ENCODE assay signal across 17 cellular contexts in the genomic region with DNA sequence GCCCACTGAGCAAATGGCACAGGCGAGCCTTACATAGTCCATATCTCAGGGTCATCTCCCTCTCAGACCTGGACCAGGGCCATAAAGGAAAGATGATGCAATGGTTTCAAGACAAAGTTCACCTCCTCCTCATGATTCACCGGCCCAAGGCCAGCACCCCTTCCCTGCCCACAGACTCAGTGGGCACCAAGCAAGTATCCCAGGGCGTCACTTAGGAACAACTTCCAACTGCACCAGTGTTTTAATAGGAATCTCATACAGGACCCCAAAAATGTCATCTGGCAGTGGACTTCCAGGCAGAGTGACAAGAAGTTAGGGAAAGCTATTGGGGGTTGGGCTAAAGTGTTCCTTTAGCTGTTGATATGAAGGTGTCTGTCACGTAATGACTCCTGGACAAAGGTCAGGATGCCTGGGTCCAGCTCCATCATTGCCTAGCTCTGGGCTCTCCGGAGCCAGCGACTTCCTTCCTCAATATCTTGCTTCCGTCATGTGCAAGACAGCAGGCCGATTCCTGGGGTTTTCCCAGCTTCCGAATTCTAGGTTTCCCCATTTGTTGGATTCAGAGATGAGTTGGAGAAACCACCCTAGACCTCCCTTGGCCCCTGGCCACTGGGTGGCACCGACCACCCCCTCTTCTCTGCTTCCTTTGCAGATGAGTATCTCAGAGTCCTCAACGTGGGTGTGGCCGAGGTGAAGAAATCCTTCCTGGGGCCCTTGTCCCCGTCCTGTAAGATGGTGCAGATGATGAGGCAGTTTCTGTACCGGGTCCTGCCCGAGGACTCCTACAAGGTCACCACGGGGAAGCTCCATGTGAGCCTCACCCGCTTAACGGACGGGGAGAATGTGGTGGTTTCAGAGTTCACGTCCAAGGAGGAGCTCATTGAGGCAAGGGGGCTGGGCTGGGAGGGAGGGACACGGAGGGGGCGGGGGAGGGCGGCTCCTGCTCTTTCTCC. TPM values are rescaled to one million over a fixed set of nuclear protein-coding genes. Genes with fewer than 3 reads are reported as not detected.
DNase-seq lines count a peak whose midpoint lies in the region; ATAC-seq and TF ChIP-seq lines count a peak whose summit lies in the region.
"Had no signal": no experiment of that assay in that cellular context is flagged by ENCODE, and none has a peak within 500 bp of the region (broad histone marks: within the 10 kb centered on the region; RNA-seq: fewer than 3 reads in every experiment).

No MANE protein-coding gene starts in this region.

- H2BK12ac ChIP-seq in mesenchymal stem cell (ENCODE audit: low read length in 2 of 2), result no peak overlapping the region

- H4K91ac ChIP-seq in mesenchymal stem cell (ENCODE audit: low read length), result no peak overlapping the region

- H3K4me1 Mint-ChIP-seq in T-helper 2 cell treated with Interferon-gamma antibody and Interleukin-4, amounts not matched to agents 5 μg/mL and 100 μg/mL, for 36 hours (ENCODE audit: low read depth), result peaks cover 7% of the 10 kb centered on the region

- no peak for ATAC-seq in GM18519 (IDR thresholded peaks at IDR 0.05; ENCODE audit: low FRiP score, unreplicated experiment)
- ATAC-seq: activated CD8-positive, alpha-beta memory T cell treated with anti-CD3 and anti-CD28 coated beads, Interleukin-2, amount 10 ng/mL, durations not matched to agents 7 days and 5 days; CD8-positive, alpha-beta T cell had no signal

- H3K27me3 ChIP-seq in mammary epithelial cell (ENCODE audit: insufficient read depth, low read length), result no peaks in the 10 kb centered on the region
- peaks cover 6 to 55% of the 10 kb centered on the region in 2 experiments for H3K27me3 ChIP-seq in mesenchymal stem cell (ENCODE audit: control insufficient read depth in 1 of 2, insufficient read depth in 1 of 2, low read length in 2 of 2)
- H3K27me3 ChIP-seq: ascending aorta had no signal

- H2BK5ac ChIP-seq in mesenchymal stem cell (ENCODE audit: low read depth, low read length, poor library complexity, severe bottlenecking), result no peak overlapping the region

- H3K4me3 Mint-ChIP-seq in T-helper 2 cell treated with Interferon-gamma antibody and Interleukin-4, amounts not matched to agents 5 μg/mL and 100 μg/mL, for 36 hours, result no peak overlapping the region
- H3K4me3 Mint-ChIP-seq: activated CD8-positive, alpha-beta memory T cell treated with anti-CD3 and anti-CD28 coated beads, Interleukin-2, amount 10 ng/mL, durations not matched to agents 7 days and 5 days; CD8-positive, alpha-beta T cell had no signal

- no peaks in the 10 kb centered on the region for H3K9me3 Mint-ChIP-seq in T-helper 2 cell treated with Interferon-gamma antibody and Interleukin-4, amounts not matched to agents 5 μg/mL and 100 μg/mL, for 36 hours
- H3K9me3 Mint-ChIP-seq: CD8-positive, alpha-beta T cell had no signal

- no TSS peak for BruUV-seq in mammary epithelial cell (replicated peaks; lab: Mats Ljungman, UMichigan)

- no peak overlapping the region for H3K27ac ChIP-seq in mammary epithelial cell (ENCODE audit: insufficient read depth, low read depth, low read length)
- no peak overlapping the region for H3K27ac ChIP-seq in mesenchymal stem cell (ENCODE audit: low read length, poor library complexity, severe bottlenecking)
- H3K27ac ChIP-seq: ascending aorta had no signal

- H2BK120ac ChIP-seq in mesenchymal stem cell (ENCODE audit: low read depth, low read length), result no peak overlapping the region

- H2BK15ac ChIP-seq in mesenchymal stem cell (ENCODE audit: low read depth, poor library complexity, severe bottlenecking), result no peak overlapping the region

- TF ChIP-seq POLR2A in NB4 (IDR thresholded peaks at IDR 0.05; ENCODE audit: extremely low read depth, insufficient read length), result no peak

- no peak overlapping the region for H2AK5ac ChIP-seq in mesenchymal stem cell (ENCODE audit: low read length, severe bottlenecking)

- dilution Hi-C loops in mammary epithelial cell (cut with HindIII; ENCODE audit: low sequenced_read_pairs), result no loop called here

- H3K27me3 Mint-ChIP-seq in T-helper 2 cell treated with Interferon-gamma antibody and Interleukin-4, amounts not matched to agents 5 μg/mL and 100 μg/mL, for 36 hours (ENCODE audit: low read depth), result peaks cover 14% of the 10 kb centered on the region

- H3K4me3 ChIP-seq in NB4 (ENCODE audit: low read depth, low read length) (no peak overlapping the region), mammary epithelial cell (replicated peaks in 1 of 3; ENCODE audit: insufficient read depth in 1 of 3, low read depth in 2 of 3, low read length in 3 of 3) (no peak overlapping the region), mesenchymal stem cell (ENCODE audit: insufficient read depth in 1 of 2, low read depth in 1 of 2, low read length in 2 of 2) (no peak overlapping the region)
- H3K4me3 ChIP-seq: ascending aorta, skin epidermis had no signal

- CTCF ChIA-PET in mammary epithelial cell (lab: Charles Lee; ENCODE audit: low non-redundant PET), result no interaction called here

- no peak overlapping the region for H3K4ac ChIP-seq in mesenchymal stem cell (ENCODE audit: low read depth in 1 of 2, low read length in 2 of 2)

- H3K36me3 ChIP-seq in mammary epithelial cell (ENCODE audit: insufficient read depth, low read length) (no peaks in the 10 kb centered on the region), mesenchymal stem cell (ENCODE audit: control insufficient read depth in 1 of 2, insufficient read depth in 2 of 2, low read depth in 1 of 2, low read length in 2 of 2) (no peaks in the 10 kb centered on the region)
- H3K36me3 ChIP-seq: ascending aorta had no signal

- no peaks in the 10 kb centered on the region for H4K20me1 ChIP-seq in mammary epithelial cell (ENCODE audit: insufficient read depth, low read length)

- H3K23ac ChIP-seq in mesenchymal stem cell (ENCODE audit: low read length in 2 of 2), result no peak overlapping the region

- no peak overlapping the region for H3K18ac ChIP-seq in mesenchymal stem cell (ENCODE audit: low read depth in 1 of 2, low read length in 2 of 2)

- H3K4me2 ChIP-seq in mammary epithelial cell (ENCODE audit: insufficient read depth, low read depth, low read length), result no peak overlapping the region
- H3K4me2 ChIP-seq in mesenchymal stem cell (ENCODE audit: low read length, poor library complexity, severe bottlenecking), result no peak overlapping the region

- H3K9me3 ChIP-seq in mammary epithelial cell (replicated peaks; ENCODE audit: insufficient read depth, low read length), result no peaks in the 10 kb centered on the region
- no peaks in the 10 kb centered on the region for H3K9me3 ChIP-seq in mesenchymal stem cell (ENCODE audit: control insufficient read depth, low read length)
- H3K9me3 ChIP-seq: ascending aorta had no signal

- H3K79me2 ChIP-seq in mammary epithelial cell (ENCODE audit: insufficient read depth, low read length), result no peaks in the 10 kb centered on the region

- H3K9ac ChIP-seq in mammary epithelial cell (ENCODE audit: insufficient read depth, low read length) (no peak overlapping the region), mesenchymal stem cell (ENCODE audit: low read length) (no peak overlapping the region)

- intact Hi-C loops in mammary epithelial cell (cut with micrococcal nuclease), result no loop called here

- H2AFZ ChIP-seq in mammary epithelial cell (ENCODE audit: low read depth, low read length) (no peak overlapping the region), mesenchymal stem cell (ENCODE audit: low read depth, low read length) (no peak overlapping the region)

- DNase-seq in Daoy (ENCODE audit: low read depth), result peak; percentile 46
- peak; percentile 93 for DNase-seq in NB4 (ENCODE audit: low read depth)
- DNase-seq in mammary epithelial cell, result peak; percentile 15
- peak; percentile 22 for DNase-seq in mesenchymal stem cell
- DNase-seq in NCI-H2171 treated with DMSO at 0.1 percent for 48 hours (lab: John Stamatoyannopoulos, UW), result no peak
- DNase-seq in activated CD4-positive, alpha-beta T cell treated with anti-CD3 and anti-CD28 coated beads, Interleukin-2, amount 50 U/mL, for 48 hours, result no peak
- no peak for DNase-seq in T-helper 2 cell treated with Interferon-gamma antibody and Interleukin-4, amounts not matched to agents 5 μg/mL and 100 μg/mL, for 36 hours (ENCODE audit: low spot score)
- DNase-seq: activated CD8-positive, alpha-beta memory T cell treated with anti-CD3 and anti-CD28 coated beads, Interleukin-2, amount 10 ng/mL, durations not matched to agents 7 days and 5 days; CD8-positive, alpha-beta T cell; foreskin melanocyte; NCI-H146; stimulated activated CD8-positive, alpha-beta memory T cell treated with anti-CD3 and anti-CD28 coated beads, Interleukin-4, amount 100 ng/mL, for 48 hours had no signal

- 74% methylated on average over 17 of the region's 23 CpGs for WGBS in mammary epithelial cell (ENCODE audit: low coverage, missing lambda C conversion rate)
- WGBS in mesenchymal stem cell, result 82% methylated on average over 20 of the region's 23 CpGs

- no peaks in the 10 kb centered on the region for H3K79me1 ChIP-seq in mesenchymal stem cell (replicated peaks; ENCODE audit: low read length, poor library complexity, severe bottlenecking)

- no peaks in the 10 kb centered on the region for H3K4me1 ChIP-seq in mammary epithelial cell (ENCODE audit: insufficient read depth, low read length)
- H3K4me1 ChIP-seq in mesenchymal stem cell (ENCODE audit: control insufficient read depth, insufficient read depth, low read depth, low read length), result no peaks in the 10 kb centered on the region
- H3K4me1 ChIP-seq: ascending aorta had no signal

- H3K27ac Mint-ChIP-seq in T-helper 2 cell treated with Interferon-gamma antibody and Interleukin-4, amounts not matched to agents 5 μg/mL and 100 μg/mL, for 36 hours, result no peak overlapping the region
- H3K27ac Mint-ChIP-seq: activated CD8-positive, alpha-beta memory T cell treated with anti-CD3 and anti-CD28 coated beads, Interleukin-2, amount 10 ng/mL, durations not matched to agents 7 days and 5 days; CD8-positive, alpha-beta T cell had no signal

- no peak overlapping the region for H3K14ac ChIP-seq in mesenchymal stem cell (ENCODE audit: low read length in 2 of 2)

- H4K8ac ChIP-seq in mesenchymal stem cell (ENCODE audit: low read length), result no peak overlapping the region

- no peaks in the 10 kb centered on the region for H3K36me3 Mint-ChIP-seq in T-helper 2 cell treated with Interferon-gamma antibody and Interleukin-4, amounts not matched to agents 5 μg/mL and 100 μg/mL, for 36 hours (ENCODE audit: low read depth)
- H3K36me3 Mint-ChIP-seq: activated CD8-positive, alpha-beta memory T cell treated with anti-CD3 and anti-CD28 coated beads, Interleukin-2, amount 10 ng/mL, durations not matched to agents 7 days and 5 days; CD8-positive, alpha-beta T cell had no signal

- TF ChIP-seq CTCF in NB4 (IDR thresholded peaks at IDR 0.05; ENCODE audit: low read depth, low read length) (no peak), mammary epithelial cell (conservative IDR thresholded peaks at IDR 0.05 in 1 of 2, IDR thresholded peaks at IDR 0.05 in 1 of 2; ENCODE audit: extremely low read depth in 1 of 2, insufficient read depth in 1 of 2, low read depth in 1 of 2, low read length in 2 of 2) (no peak)

- in situ Hi-C loops in mammary epithelial cell (cut with MboI; ENCODE audit: low sequenced_read_pairs in 2 of 2), result no loop called here

RNA-seq across cellular contexts. Expression of gene PNPLA1, which starts 21.1 kb away (rescaled TPM):
- total RNA-seq in Daoy (2014; rRNA removed; shearing (Covaris generic)), result not detected in 2 replicates
- not detected for total RNA-seq in mammary epithelial cell
- not detected for polyA plus RNA-seq in mammary epithelial cell
- 1.8 TPM for polyA minus RNA-seq in mammary epithelial cell
- not detected for polyA plus RNA-seq in mesenchymal stem cell (2013, experiment 1 of 2)
- 0.01 TPM for polyA plus RNA-seq in mesenchymal stem cell (2013, experiment 2 of 2)
- total RNA-seq: activated CD8-positive, alpha-beta memory T cell treated with anti-CD3 and anti-CD28 coated beads, Interleukin-2, amount 10 ng/mL, durations not matched to agents 7 days and 5 days; ascending aorta; lung microvascular endothelial cell; SK-MEL-5 had no signal

RNA-seq across cellular contexts. Expression of gene BNIP5, which starts 45.7 kb away (rescaled TPM):
- total RNA-seq in Daoy (2014; rRNA removed; shearing (Covaris generic)), result not detected in 2 replicates
- not detected for total RNA-seq in mammary epithelial cell
- polyA plus RNA-seq in mammary epithelial cell, result not detected
- polyA minus RNA-seq in mammary epithelial cell, result not detected
- polyA plus RNA-seq in mesenchymal stem cell (2013, experiment 1 of 2), result not detected
- not detected for polyA plus RNA-seq in mesenchymal stem cell (2013, experiment 2 of 2)
- total RNA-seq: activated CD8-positive, alpha-beta memory T cell treated with anti-CD3 and anti-CD28 coated beads, Interleukin-2, amount 10 ng/mL, durations not matched to agents 7 days and 5 days; ascending aorta; CD8-positive, alpha-beta T cell; lung microvascular endothelial cell; SK-MEL-5 had no signal

Comparison
In these comparisons a context has a peak if more than half of its experiments do, and no peak if none do; other contexts are left out.
1. DNase-seq: peak in Daoy (single experiment), NB4 (single experiment), mammary epithelial cell (single experiment) and mesenchymal stem cell (single experiment); none in NCI-H2171 treated with DMSO at 0.1 percent for 48 hours (single experiment), activated CD4-positive, alpha-beta T cell treated with anti-CD3 and anti-CD28 coated beads, Interleukin-2, amount 50 U/mL, for 48 hours (0 of 2) and T-helper 2 cell treated with Interferon-gamma antibody and Interleukin-4, amounts not matched to agents 5 μg/mL and 100 μg/mL, for 36 hours (single experiment).